ENCODE assay signal across 15 cellular contexts in the genomic region with DNA sequence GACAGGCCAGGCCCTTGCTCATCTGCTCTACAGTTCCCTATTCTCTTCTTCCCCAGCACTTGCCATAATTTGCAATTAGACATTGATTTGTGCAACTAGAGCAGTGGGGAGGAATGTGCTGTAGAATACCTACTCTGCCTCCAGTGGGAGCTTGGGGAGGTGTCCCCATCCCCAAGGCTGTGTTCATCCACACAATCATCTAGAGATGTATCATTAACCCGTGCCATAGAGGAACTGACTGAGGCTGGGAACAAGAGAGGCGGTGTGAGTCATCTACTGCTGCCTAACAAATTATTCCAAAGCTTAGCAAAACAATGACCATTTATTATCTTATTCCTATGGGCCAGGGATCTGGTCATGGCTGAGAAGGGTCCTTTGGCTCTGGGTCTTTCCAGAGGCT. TPM values are rescaled to one million over a fixed set of nuclear protein-coding genes. Genes with fewer than 3 reads are reported as not detected.
DNase-seq lines count a peak whose midpoint lies in the region; TF ChIP-seq lines count a peak whose summit lies in the region.
"Had no signal": no experiment of that assay in that cellular context is flagged by ENCODE, and none has a peak within 500 bp of the region (broad histone marks: within the 10 kb centered on the region; RNA-seq: fewer than 3 reads in every experiment).

No MANE protein-coding gene starts in this region.

- no peaks in the 10 kb centered on the region for H3K36me3 Mint-ChIP-seq in activated T-helper 2 cell treated with anti-CD3 and anti-CD28 coated beads, Interferon-gamma antibody, Interleukin-2, Interleukin-4, amounts not matched to agents 10 μg/mL and 5 μg/mL and 100 μg/mL, durations not matched to agents 14 hours and 24 hours and 36 hours (ENCODE audit: low read depth)
- H3K36me3 Mint-ChIP-seq: WTC11 had no signal

- H3K4me1 ChIP-seq in A673 (ENCODE audit: insufficient read depth, low read length, poor library complexity, severe bottlenecking), result no peaks in the 10 kb centered on the region
- H3K4me1 ChIP-seq: lower lobe of right lung had no signal

- H3K4me3 ChIP-seq in A673 (ENCODE audit: low read depth, low read length, poor library complexity, severe bottlenecking), result no peak overlapping the region
- H3K4me3 ChIP-seq: lower lobe of right lung had no signal

- no peaks in the 10 kb centered on the region for H3K27me3 ChIP-seq in A673 (replicated peaks; ENCODE audit: insufficient read depth, low read depth, low read length, poor library complexity)

- H3K9me3 ChIP-seq in A673 (ENCODE audit: low read depth, low read length, poor library complexity, severe bottlenecking), result no peaks in the 10 kb centered on the region
- H3K9me3 ChIP-seq: lower lobe of right lung had no signal

- peak overlapping the region; percentile 81 for H3K27ac Mint-ChIP-seq in activated T-helper 2 cell treated with anti-CD3 and anti-CD28 coated beads, Interferon-gamma antibody, Interleukin-2, Interleukin-4, amounts not matched to agents 10 μg/mL and 5 μg/mL and 100 μg/mL, durations not matched to agents 14 hours and 24 hours and 36 hours
- H3K27ac Mint-ChIP-seq: WTC11 had no signal

- POLR2A ChIA-PET in A673 (lab: Charles Lee; ENCODE audit: low non-redundant PET), result no interaction called here

- H3K27ac ChIP-seq in A673 (ENCODE audit: low read depth, low read length, poor library complexity, severe bottlenecking), result no peak overlapping the region
- H3K27ac ChIP-seq: lower lobe of right lung had no signal

- BruUV-seq in A673 (replicated peaks; lab: Mats Ljungman, UMichigan), result no TSS peak

- peaks cover 8% of the 10 kb centered on the region for H3K27me3 Mint-ChIP-seq in activated T-helper 2 cell treated with anti-CD3 and anti-CD28 coated beads, Interferon-gamma antibody, Interleukin-2, Interleukin-4, amounts not matched to agents 10 μg/mL and 5 μg/mL and 100 μg/mL, durations not matched to agents 14 hours and 24 hours and 36 hours (ENCODE audit: low read depth)

- H3K9me3 Mint-ChIP-seq in activated T-helper 2 cell treated with anti-CD3 and anti-CD28 coated beads, Interferon-gamma antibody, Interleukin-2, Interleukin-4, amounts not matched to agents 10 μg/mL and 5 μg/mL and 100 μg/mL, durations not matched to agents 14 hours and 24 hours and 36 hours, result no peaks in the 10 kb centered on the region
- H3K9me3 Mint-ChIP-seq: neural crest cell, WTC11 had no signal

- DNase-seq in Caki2 (ENCODE audit: low read depth), result peak; percentile 40
- peak; percentile 53 for DNase-seq in HK-2 (ENCODE audit: unreplicated experiment)
- no peak for DNase-seq in activated T-helper 2 cell treated with anti-CD3 and anti-CD28 coated beads, Interferon-gamma antibody, Interleukin-2, Interleukin-4, amounts not matched to agents 10 μg/mL and 5 μg/mL and 100 μg/mL, durations not matched to agents 14 hours and 24 hours and 36 hours (ENCODE audit: low spot score)
- peak; percentile 52 for DNase-seq in hepatic stellate cell (ENCODE audit: low spot score)
- DNase-seq in A673 (ENCODE audit: low spot score), result no peak
- DNase-seq in stimulated activated CD4-positive, alpha-beta T cell treated with anti-CD3 and anti-CD28 coated beads, Interleukin-4, amount 100 ng/mL, for 1 hour, result no peak
- DNase-seq in activated gamma-delta T cell treated with Interleukin-2 at 50 U/mL for 16 hours, result no peak
- DNase-seq: central memory CD4-positive, alpha-beta T cell; KBM-7; lower lobe of right lung; NCI-H2081 had no signal

- CTCF ChIA-PET in A673 (lab: Charles Lee), result no interaction called here

- TF ChIP-seq CTCF in A673 (conservative IDR thresholded peaks at IDR 0.05; ENCODE audit: low read depth, low read length), result no peak

- peaks cover 36% of the 10 kb centered on the region for H3K4me1 Mint-ChIP-seq in activated T-helper 2 cell treated with anti-CD3 and anti-CD28 coated beads, Interferon-gamma antibody, Interleukin-2, Interleukin-4, amounts not matched to agents 10 μg/mL and 5 μg/mL and 100 μg/mL, durations not matched to agents 14 hours and 24 hours and 36 hours (ENCODE audit: low read depth)

- no peaks in the 10 kb centered on the region for H3K36me3 ChIP-seq in A673 (ENCODE audit: insufficient read depth, low read length, poor library complexity, severe bottlenecking)
- H3K36me3 ChIP-seq: lower lobe of right lung had no signal

- intact Hi-C loops in activated T-helper 2 cell treated with anti-CD3 and anti-CD28 coated beads, Interferon-gamma antibody, Interleukin-2, Interleukin-4, amounts not matched to agents 10 μg/mL and 5 μg/mL and 100 μg/mL, durations not matched to agents 14 hours and 24 hours and 36 hours (cut with micrococcal nuclease), result loop anchor here (1.0 kb wide), 3 partner anchors 15 to 62 kb away; no protein-coding TSS in a partner anchor
- intact Hi-C loops in A673 (cut with micrococcal nuclease; ENCODE audit: unreplicated experiment), result no loop called here

- no peak overlapping the region for H3K4me3 Mint-ChIP-seq in activated T-helper 2 cell treated with anti-CD3 and anti-CD28 coated beads, Interferon-gamma antibody, Interleukin-2, Interleukin-4, amounts not matched to agents 10 μg/mL and 5 μg/mL and 100 μg/mL, durations not matched to agents 14 hours and 24 hours and 36 hours (ENCODE audit: low read depth)
- H3K4me3 Mint-ChIP-seq: neural crest cell, WTC11 had no signal

- in situ Hi-C loops in Caki2 (cut with HindIII; ENCODE audit: low pct_unique_long_range_greater_than_20kb, low sequenced_read_pairs), result no loop called here

RNA-seq across cellular contexts. Expression of gene OTUB2, which starts 5.1 kb away (rescaled TPM):
- 2.9 and 3.2 TPM in 2 replicates for total RNA-seq in Caki2 (2014; rRNA removed; shearing (Covaris generic); ENCODE audit: low replicate concordance)
- 2.1 and 2.3 TPM in 2 replicates for total RNA-seq in activated T-helper 2 cell treated with anti-CD3 and anti-CD28 coated beads, Interferon-gamma antibody, Interleukin-2, Interleukin-4, amounts not matched to agents 10 μg/mL and 5 μg/mL and 100 μg/mL, durations not matched to agents 14 hours and 24 hours and 36 hours
- 1.1 and 2.3 TPM in 2 replicates for total RNA-seq in A673 (2021)

RNA-seq across cellular contexts. Expression of gene CCDC197, which starts 23.9 kb away (rescaled TPM):
- total RNA-seq in Caki2 (2014; rRNA removed; shearing (Covaris generic); ENCODE audit: low replicate concordance), result not detected in 2 replicates
- total RNA-seq in activated T-helper 2 cell treated with anti-CD3 and anti-CD28 coated beads, Interferon-gamma antibody, Interleukin-2, Interleukin-4, amounts not matched to agents 10 μg/mL and 5 μg/mL and 100 μg/mL, durations not matched to agents 14 hours and 24 hours and 36 hours, result 0.11 TPM in 1 of 2 replicates, not detected in the other
- total RNA-seq in A673 (2021), result not detected in 2 replicates
- total RNA-seq: endothelial cell of umbilical vein, lower lobe of right lung, neural crest cell, temporal lobe, WTC11 had no signal

RNA-seq across cellular contexts. Expression of gene ASB2, which starts 44.6 kb away (rescaled TPM):
- 1.9 and 6.3 TPM in 2 replicates for total RNA-seq in Caki2 (2014; rRNA removed; shearing (Covaris generic); ENCODE audit: low replicate concordance)
- 19.8 TPM in 2 replicates for total RNA-seq in activated T-helper 2 cell treated with anti-CD3 and anti-CD28 coated beads, Interferon-gamma antibody, Interleukin-2, Interleukin-4, amounts not matched to agents 10 μg/mL and 5 μg/mL and 100 μg/mL, durations not matched to agents 14 hours and 24 hours and 36 hours
- not detected in 2 replicates for total RNA-seq in A673 (2021)
- total RNA-seq: endothelial cell of umbilical vein, temporal lobe had no signal

Comparison
In these comparisons a context has a peak if more than half of its experiments do, and no peak if none do; other contexts are left out.
1. DNase-seq: peak in Caki2 (single experiment), HK-2 (single experiment) and hepatic stellate cell (single experiment); none in activated T-helper 2 cell treated with anti-CD3 and anti-CD28 coated beads, Interferon-gamma antibody, Interleukin-2, Interleukin-4, amounts not matched to agents 10 μg/mL and 5 μg/mL and 100 μg/mL, durations not matched to agents 14 hours and 24 hours and 36 hours (single experiment), A673 (single experiment), stimulated activated CD4-positive, alpha-beta T cell treated with anti-CD3 and anti-CD28 coated beads, Interleukin-4, amount 100 ng/mL, for 1 hour (single experiment) and activated gamma-delta T cell treated with Interleukin-2 at 50 U/mL for 16 hours (single experiment).